ENCODE assay signal across 22 cellular contexts in genomic region chr6:7580537-7580926, GRCh38. TPM values are rescaled to one million over a fixed set of nuclear protein-coding genes. Genes with fewer than 3 reads are reported as not detected.
"Had no signal": no experiment of that assay in that cellular context is flagged by ENCODE, and none has a peak within 500 bp of the region (broad histone marks: within the 10 kb centered on the region; RNA-seq: fewer than 3 reads in every experiment).

No MANE protein-coding gene starts in this region.

- H3K27me3 ChIP-seq: foreskin keratinocyte, transverse colon had no signal

- H3K9ac ChIP-seq: parathyroid adenoma had no signal

- FAIRE-seq: endometrium, keratinocyte had no signal

- H2AFZ ChIP-seq: parathyroid adenoma had no signal

- H3K79me2 ChIP-seq: parathyroid adenoma had no signal

- H3K4me3 ChIP-seq: left ventricle myocardium inferior, lung, prostate gland, spleen, thoracic aorta, transverse colon had no signal

- ATAC-seq: foreskin keratinocyte; naive thymus-derived CD4-positive, alpha-beta T cell; sciatic nerve; stimulated activated naive B cell treated with anti-CD40 and anti-IgM and Interleukin-4, amounts not matched to agents 10 μg/mL and 1 μg/mL and 100 μg/mL, for 72 hours; stimulated activated naive CD8-positive, alpha-beta T cell treated with anti-CD3 and anti-CD28 coated beads, Interleukin-15, amount 100 ng/mL, for 72 hours had no signal

- H3K36me3 ChIP-seq: prostate gland, thoracic aorta had no signal

- H3K9me3 ChIP-seq: left ventricle myocardium inferior, prostate gland, spleen, thoracic aorta, transverse colon had no signal

- H3K27ac ChIP-seq: foreskin keratinocyte, left ventricle myocardium inferior, parathyroid adenoma, prostate gland, spleen, thoracic aorta, transverse colon had no signal

- H3K4me1 ChIP-seq: foreskin keratinocyte, left ventricle myocardium inferior, prostate gland, spleen, transverse colon had no signal

- DNase-seq: effector memory CD4-positive, alpha-beta T cell; foreskin keratinocyte; immature natural killer cell; left ventricle myocardium inferior; mesendoderm; naive thymus-derived CD4-positive, alpha-beta T cell; nephron progenitor cell; spleen; stimulated activated CD4-positive, alpha-beta T cell treated with anti-CD3 and anti-CD28 coated beads, Interleukin-15, amount 100 ng/mL, for 24 hours; stimulated activated CD4-positive, alpha-beta T cell treated with anti-CD3 and anti-CD28 coated beads, Interleukin-1b, Interleukin-23, amount 100 ng/mL, for 48 hours; stimulated activated CD4-positive, alpha-beta T cell treated with anti-CD3 and anti-CD28 coated beads, Interleukin-4, amount 100 ng/mL, for 4 hours; stimulated activated naive B cell treated with anti-CD40 and anti-IgM and Interleukin-4, amounts not matched to agents 10 μg/mL and 1 μg/mL and 100 μg/mL, for 72 hours; stimulated activated naive CD8-positive, alpha-beta T cell treated with anti-CD3 and anti-CD28 coated beads, Interleukin-15, amount 100 ng/mL, for 72 hours; substantia nigra; transverse colon had no signal

RNA-seq across cellular contexts. Expression of gene DSP, which starts 39.1 kb away (rescaled TPM):
- polyA plus RNA-seq: immature natural killer cell had no signal
